ENCODE assay signal across 2 cellular contexts in the genomic region with DNA sequence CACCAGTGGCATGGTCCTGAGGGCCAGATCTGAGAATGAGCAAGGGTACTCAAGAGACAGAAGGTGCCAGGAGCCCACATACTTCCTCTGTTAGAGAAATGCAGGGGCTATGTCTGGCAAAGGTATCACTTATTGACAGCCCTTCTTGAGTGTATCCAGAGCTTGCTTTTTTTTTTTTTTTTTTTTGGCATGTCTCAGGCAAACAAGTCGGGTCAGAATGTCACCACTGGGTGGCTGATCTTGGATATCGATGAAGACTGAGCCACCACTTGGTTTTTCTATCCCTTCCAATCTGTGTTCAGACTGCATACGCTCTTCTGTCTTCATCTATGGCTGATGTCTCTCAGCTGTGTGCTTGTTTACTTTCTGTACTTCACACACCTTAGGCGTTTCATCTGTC.
TF ChIP-seq lines count a peak whose summit lies in the region.

No MANE protein-coding gene starts in this region.

TF ChIP-seq in A549, 52 proteins besides CTCF, POLR2A, EP300 and RAD21 (continued from another document):
- TF ChIP-seq HEYL (CRISPR knock-in tag; IDR thresholded peaks at IDR 0.05), result no peak
- no peak for TF ChIP-seq PBX3 (IDR thresholded peaks at IDR 0.05)
- TF ChIP-seq FOSB (CRISPR knock-in tag; IDR thresholded peaks at IDR 0.05), result no peak
- TF ChIP-seq MYC (IDR thresholded peaks at IDR 0.05; ENCODE audit: borderline replicate concordance, low read length), result no peak
- TF ChIP-seq ESRRA (IDR thresholded peaks at IDR 0.05; ENCODE audit: borderline replicate concordance, low read length), result no peak
- no peak for TF ChIP-seq TP53 (CRISPR knock-in tag; IDR thresholded peaks at IDR 0.05)
- TF ChIP-seq CEBPB (IDR thresholded peaks at IDR 0.05), result no peak
- TF ChIP-seq FOSL2 (IDR thresholded peaks at IDR 0.05), result no peak
- no peak for TF ChIP-seq FOSL2 (CRISPR knock-in tag; IDR thresholded peaks at IDR 0.05)

TF ChIP-seq in IMR-90, 13 proteins besides CTCF, POLR2A, EP300 and RAD21 (continued from another document):
- TF ChIP-seq MAZ (IDR thresholded peaks at IDR 0.05; ENCODE audit: borderline replicate concordance, low read depth, low read length) (no peak), CEBPB (IDR thresholded peaks at IDR 0.05; ENCODE audit: low read depth, low read length) (no peak), BHLHE40 (IDR thresholded peaks at IDR 0.05; ENCODE audit: low read depth, low read length) (no peak), NFE2L2 (IDR thresholded peaks at IDR 0.05; ENCODE audit: low read depth, low read length) (no peak), CHD1 (IDR thresholded peaks at IDR 0.05; ENCODE audit: low read depth, low read length) (no peak), RCOR1 (IDR thresholded peaks at IDR 0.05; ENCODE audit: insufficient replicate concordance, low read length) (no peak), FOS (IDR thresholded peaks at IDR 0.05; ENCODE audit: low read depth, low read length) (no peak), MXI1 (IDR thresholded peaks at IDR 0.05; ENCODE audit: borderline replicate concordance, low read depth, low read length) (no peak), SMC3 (IDR thresholded peaks at IDR 0.05; ENCODE audit: low read depth, low read length) (no peak)
- TF ChIP-seq, protein P1, sequence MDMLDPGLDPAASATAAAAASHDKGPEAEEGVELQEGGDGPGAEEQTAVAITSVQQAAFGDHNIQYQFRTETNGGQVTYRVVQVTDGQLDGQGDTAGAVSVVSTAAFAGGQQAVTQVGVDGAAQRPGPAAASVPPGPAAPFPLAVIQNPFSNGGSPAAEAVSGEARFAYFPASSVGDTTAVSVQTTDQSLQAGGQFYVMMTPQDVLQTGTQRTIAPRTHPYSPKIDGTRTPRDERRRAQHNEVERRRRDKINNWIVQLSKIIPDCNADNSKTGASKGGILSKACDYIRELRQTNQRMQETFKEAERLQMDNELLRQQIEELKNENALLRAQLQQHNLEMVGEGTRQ (IDR thresholded peaks at IDR 0.05; ENCODE audit: low read depth, low read length), result no peak
- TF ChIP-seq, protein P2, sequence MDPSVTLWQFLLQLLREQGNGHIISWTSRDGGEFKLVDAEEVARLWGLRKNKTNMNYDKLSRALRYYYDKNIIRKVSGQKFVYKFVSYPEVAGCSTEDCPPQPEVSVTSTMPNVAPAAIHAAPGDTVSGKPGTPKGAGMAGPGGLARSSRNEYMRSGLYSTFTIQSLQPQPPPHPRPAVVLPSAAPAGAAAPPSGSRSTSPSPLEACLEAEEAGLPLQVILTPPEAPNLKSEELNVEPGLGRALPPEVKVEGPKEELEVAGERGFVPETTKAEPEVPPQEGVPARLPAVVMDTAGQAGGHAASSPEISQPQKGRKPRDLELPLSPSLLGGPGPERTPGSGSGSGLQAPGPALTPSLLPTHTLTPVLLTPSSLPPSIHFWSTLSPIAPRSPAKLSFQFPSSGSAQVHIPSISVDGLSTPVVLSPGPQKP (IDR thresholded peaks at IDR 0.05; ENCODE audit: borderline replicate concordance, low read depth, low read length), result no peak
TF ChIP-seq in IMR-90: peak in this region for 0.
